Comparison of ENCODE assay signal across 1 cellular context in genomic region chr7:17552373-17552772, GRCh38.
TF ChIP-seq lines count a peak whose summit lies in the region.

No MANE protein-coding gene starts in this region.

TF ChIP-seq in GM23338, 12 proteins besides CTCF, POLR2A, EP300 and RAD21 (continued from another document):
- TF ChIP-seq ZNF462 (CRISPR knock-in tag; IDR thresholded peaks at IDR 0.05) (no peak), REST (IDR thresholded peaks at IDR 0.05; ENCODE audit: unreplicated experiment) (no peak), EZH2phosphoT487 (IDR thresholded peaks at IDR 0.05; ENCODE audit: unreplicated experiment) (no peak), ZNF331 (CRISPR knock-in tag; IDR thresholded peaks at IDR 0.05; ENCODE audit: low read depth) (no peak), CREB1 (CRISPR knock-in tag; IDR thresholded peaks at IDR 0.05; ENCODE audit: low read depth) (no peak), NANOG (IDR thresholded peaks at IDR 0.05; ENCODE audit: borderline replicate concordance) (no peak), ETS1 (IDR thresholded peaks at IDR 0.05) (no peak), JUNB (IDR thresholded peaks at IDR 0.05; ENCODE audit: unreplicated experiment) (no peak), STAT1 (IDR thresholded peaks at IDR 0.05; ENCODE audit: unreplicated experiment) (no peak), ZNF114 (CRISPR knock-in tag; IDR thresholded peaks at IDR 0.05) (no peak)
